In genomic region chr3:145648396-145648795, GRCh38 we compare ENCODE assay signal across 21 cellular contexts.
DNase-seq lines count a peak whose midpoint lies in the region; ATAC-seq and TF ChIP-seq lines count a peak whose summit lies in the region.
"Had no signal": no experiment of that assay in that cellular context is flagged by ENCODE, and none has a peak within 500 bp of the region (broad histone marks: within the 10 kb centered on the region; RNA-seq: fewer than 3 reads in every experiment).

No MANE protein-coding gene starts in this region.

- H4K91ac ChIP-seq in neuronal stem cell (ENCODE audit: low read depth, low read length, poor library complexity), result no peak overlapping the region

- H2AFZ ChIP-seq in neuronal stem cell (ENCODE audit: low read length), result peak overlapping the region; percentile 58
- H2AFZ ChIP-seq: GM23338 had no signal

- H4K8ac ChIP-seq in neuronal stem cell (ENCODE audit: low read depth, low read length), result no peak overlapping the region

- H3K27ac Mint-ChIP-seq in activated T-helper 2 cell treated with anti-CD3 and anti-CD28 coated beads, Interferon-gamma antibody, Interleukin-2, Interleukin-4, amounts not matched to agents 10 μg/mL and 5 μg/mL and 100 μg/mL, durations not matched to agents 14 hours and 24 hours and 36 hours, result no peak overlapping the region
- H3K27ac Mint-ChIP-seq: B cell; CD4-positive, CD25-positive, alpha-beta regulatory T cell; CD8-positive, alpha-beta T cell; GM23338 had no signal

- H3K79me1 ChIP-seq in neuronal stem cell (ENCODE audit: low read depth, low read length), result no peaks in the 10 kb centered on the region

- no peaks in the 10 kb centered on the region for H3K9me3 Mint-ChIP-seq in activated T-helper 2 cell treated with anti-CD3 and anti-CD28 coated beads, Interferon-gamma antibody, Interleukin-2, Interleukin-4, amounts not matched to agents 10 μg/mL and 5 μg/mL and 100 μg/mL, durations not matched to agents 14 hours and 24 hours and 36 hours

- H3K4me1 ChIP-seq in neuronal stem cell (ENCODE audit: control insufficient read depth in 2 of 2, insufficient read depth in 1 of 2, low read depth in 1 of 2, low read length in 2 of 2), result no peaks in the 10 kb centered on the region
- H3K4me1 ChIP-seq: BLaER1, Caco-2 had no signal

- H2BK12ac ChIP-seq in neuronal stem cell (ENCODE audit: low read length), result no peak overlapping the region

- ATAC-seq in HG02610 (IDR thresholded peaks at IDR 0.05; ENCODE audit: unreplicated experiment), result no peak
- ATAC-seq: CD8-positive, alpha-beta T cell; GM23338; HCT116 had no signal

- H3K23ac ChIP-seq in neuronal stem cell (ENCODE audit: low read depth, low read length, poor library complexity), result no peak overlapping the region

- H3K27me3 ChIP-seq in WERI-Rb-1 (ENCODE audit: insufficient read depth, low read depth, severe bottlenecking), result no peaks in the 10 kb centered on the region
- H3K27me3 ChIP-seq in neuronal stem cell (ENCODE audit: control insufficient read depth in 3 of 3, insufficient read depth in 3 of 3, low read depth in 1 of 3, low read length in 3 of 3), result no peaks in the 10 kb centered on the region
- H3K27me3 ChIP-seq: BLaER1 had no signal

- H3K27ac ChIP-seq in WERI-Rb-1 (no peak overlapping the region), neuronal stem cell (replicated peaks; ENCODE audit: low read length) (no peak overlapping the region)
- H3K27ac ChIP-seq: 22Rv1, BLaER1, C4-2B had no signal

- no peak overlapping the region for H2BK120ac ChIP-seq in neuronal stem cell (ENCODE audit: low read depth, low read length)

- H3K9ac ChIP-seq in neuronal stem cell (ENCODE audit: low read depth, low read length, poor library complexity), result no peak overlapping the region
- H3K9ac ChIP-seq: BLaER1 had no signal

- no peak overlapping the region for H3K4ac ChIP-seq in neuronal stem cell (ENCODE audit: low read length)

- H2BK15ac ChIP-seq in neuronal stem cell (ENCODE audit: low read length), result no peak overlapping the region

- no peaks in the 10 kb centered on the region for H3K27me3 Mint-ChIP-seq in activated T-helper 2 cell treated with anti-CD3 and anti-CD28 coated beads, Interferon-gamma antibody, Interleukin-2, Interleukin-4, amounts not matched to agents 10 μg/mL and 5 μg/mL and 100 μg/mL, durations not matched to agents 14 hours and 24 hours and 36 hours (ENCODE audit: low read depth)
- H3K27me3 Mint-ChIP-seq: B cell; CD4-positive, CD25-positive, alpha-beta regulatory T cell had no signal

- H3K9me3 ChIP-seq in WERI-Rb-1 (ENCODE audit: severe bottlenecking) (no peaks in the 10 kb centered on the region), neuronal stem cell (replicated peaks in 1 of 2; ENCODE audit: control insufficient read depth in 2 of 2, insufficient read depth in 1 of 2, low read depth in 1 of 2, low read length in 2 of 2) (no peaks in the 10 kb centered on the region)
- H3K9me3 ChIP-seq: BLaER1, Caco-2 had no signal

- no peak overlapping the region for H3K4me3 Mint-ChIP-seq in activated T-helper 2 cell treated with anti-CD3 and anti-CD28 coated beads, Interferon-gamma antibody, Interleukin-2, Interleukin-4, amounts not matched to agents 10 μg/mL and 5 μg/mL and 100 μg/mL, durations not matched to agents 14 hours and 24 hours and 36 hours (ENCODE audit: low read depth)
- H3K4me3 Mint-ChIP-seq: B cell; CD4-positive, CD25-positive, alpha-beta regulatory T cell; CD8-positive, alpha-beta T cell; GM23338; H9 had no signal

- H3K4me3 ChIP-seq in WERI-Rb-1 (ENCODE audit: low read depth, low read length) (no peak overlapping the region), neuronal stem cell (ENCODE audit: low read length in 2 of 2) (no peak overlapping the region)
- H3K4me3 ChIP-seq: BLaER1, GM23338 had no signal

- no peak overlapping the region for H3K14ac ChIP-seq in neuronal stem cell (ENCODE audit: low read length)

- no peak overlapping the region for H2BK5ac ChIP-seq in neuronal stem cell (ENCODE audit: low read length)

- no peaks in the 10 kb centered on the region for H3K36me3 Mint-ChIP-seq in activated T-helper 2 cell treated with anti-CD3 and anti-CD28 coated beads, Interferon-gamma antibody, Interleukin-2, Interleukin-4, amounts not matched to agents 10 μg/mL and 5 μg/mL and 100 μg/mL, durations not matched to agents 14 hours and 24 hours and 36 hours (ENCODE audit: low read depth)
- H3K36me3 Mint-ChIP-seq: CD4-positive, CD25-positive, alpha-beta regulatory T cell; CD8-positive, alpha-beta T cell had no signal

- no peaks in the 10 kb centered on the region for H3K4me1 Mint-ChIP-seq in activated T-helper 2 cell treated with anti-CD3 and anti-CD28 coated beads, Interferon-gamma antibody, Interleukin-2, Interleukin-4, amounts not matched to agents 10 μg/mL and 5 μg/mL and 100 μg/mL, durations not matched to agents 14 hours and 24 hours and 36 hours (ENCODE audit: low read depth)
- H3K4me1 Mint-ChIP-seq: B cell; CD4-positive, CD25-positive, alpha-beta regulatory T cell; GM23338 had no signal

- no peak overlapping the region for H3K18ac ChIP-seq in neuronal stem cell (ENCODE audit: low read length)

- H2AK5ac ChIP-seq in neuronal stem cell (ENCODE audit: low read depth, low read length), result no peak overlapping the region

- intact Hi-C loops in activated T-helper 2 cell treated with anti-CD3 and anti-CD28 coated beads, Interferon-gamma antibody, Interleukin-2, Interleukin-4, amounts not matched to agents 10 μg/mL and 5 μg/mL and 100 μg/mL, durations not matched to agents 14 hours and 24 hours and 36 hours (cut with micrococcal nuclease), result no loop called here

- no peak overlapping the region for H3K4me2 ChIP-seq in neuronal stem cell (ENCODE audit: insufficient read depth, low read length, poor library complexity, severe bottlenecking)
- H3K4me2 ChIP-seq: BLaER1, GM23338 had no signal

- H3K36me3 ChIP-seq in WERI-Rb-1 (no peaks in the 10 kb centered on the region), neuronal stem cell (replicated peaks in 1 of 2; ENCODE audit: control insufficient read depth in 2 of 2, insufficient read depth in 2 of 2, low read length in 2 of 2) (no peaks in the 10 kb centered on the region)
- H3K36me3 ChIP-seq: BLaER1 had no signal

- DNase-seq in D341Med (ENCODE audit: low spot score) (peak; percentile 68), NCI-H524 treated with DMSO at 0.1 percent for 48 hours (lab: John Stamatoyannopoulos, UW) (peak; percentile 82), WERI-Rb-1 (peak; percentile 73), neuronal stem cell (ENCODE audit: low spot score) (no peak), SHP77 (lab: John Stamatoyannopoulos, UW) (no peak)
- DNase-seq in NK-92 treated with Interleukin-12 subunit alpha and Interleukin-12 subunit beta, amount 100 ng/mL, for 24 hours (lab: John Stamatoyannopoulos, UW), result no peak
- no peak for DNase-seq in activated T-helper 2 cell treated with anti-CD3 and anti-CD28 coated beads, Interferon-gamma antibody, Interleukin-2, Interleukin-4, amounts not matched to agents 10 μg/mL and 5 μg/mL and 100 μg/mL, durations not matched to agents 14 hours and 24 hours and 36 hours (ENCODE audit: low spot score)
- DNase-seq: Caco-2; CD4-positive, CD25-positive, alpha-beta regulatory T cell; CD8-positive, alpha-beta T cell; DMS53; DMS79 treated with DMSO at 0.1 percent for 48 hours; GF-D8; H9 had no signal

- TF ChIP-seq CTCF in WERI-Rb-1 (IDR thresholded peaks at IDR 0.05; ENCODE audit: low read depth, low read length), result no peak

Comparison
In these comparisons a context has a peak if more than half of its experiments do, and no peak if none do; other contexts are left out.
1. DNase-seq: peak in D341Med (single experiment), NCI-H524 treated with DMSO at 0.1 percent for 48 hours (single experiment) and WERI-Rb-1 (single experiment); none in neuronal stem cell (single experiment), NK-92 treated with Interleukin-12 subunit alpha and Interleukin-12 subunit beta, amount 100 ng/mL, for 24 hours (single experiment), activated T-helper 2 cell treated with anti-CD3 and anti-CD28 coated beads, Interferon-gamma antibody, Interleukin-2, Interleukin-4, amounts not matched to agents 10 μg/mL and 5 μg/mL and 100 μg/mL, durations not matched to agents 14 hours and 24 hours and 36 hours (single experiment) and SHP77 (0 of 2).